Comparison of ENCODE assay signal across 8 cellular contexts in the genomic region with DNA sequence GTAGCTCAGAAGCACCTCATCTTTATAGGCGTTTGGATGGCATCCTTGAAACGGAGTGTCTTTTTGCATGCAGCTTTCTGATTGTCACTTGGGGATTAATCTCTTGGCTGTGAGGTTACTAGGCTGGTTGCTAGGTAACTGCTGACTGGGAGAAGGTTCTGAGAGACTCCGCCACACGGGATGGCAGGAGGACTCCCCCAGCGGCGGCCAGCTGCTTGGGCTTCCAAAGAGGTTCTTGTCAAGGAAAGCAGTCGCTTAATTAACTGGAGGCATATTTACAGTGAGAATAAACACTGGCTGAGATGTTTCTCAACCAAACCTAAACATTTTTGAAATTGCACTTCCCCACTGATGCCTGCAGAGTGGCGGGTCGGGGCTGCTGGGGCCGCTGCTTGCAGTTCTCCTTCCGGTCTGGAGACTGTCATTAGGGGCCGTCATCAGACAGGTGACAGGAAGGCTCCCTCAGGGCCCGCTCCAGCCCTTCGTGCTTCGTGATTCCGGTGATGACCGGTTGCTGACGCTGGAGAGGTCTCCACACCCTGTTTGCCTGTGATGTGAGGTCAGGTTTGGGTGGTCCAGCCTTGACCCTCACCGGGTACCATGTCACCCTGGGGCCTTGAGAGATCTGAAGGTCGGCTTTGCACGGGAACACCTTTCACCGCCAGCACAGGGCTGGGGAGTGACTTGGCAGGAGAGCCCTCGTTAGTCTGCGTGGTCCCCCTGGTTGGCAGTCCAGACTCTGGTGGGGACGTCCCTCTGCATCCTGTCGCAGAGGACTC. TPM values are rescaled to one million over a fixed set of nuclear protein-coding genes. Genes with fewer than 3 reads are reported as not detected.
DNase-seq lines count a peak whose midpoint lies in the region; ATAC-seq and TF ChIP-seq lines count a peak whose summit lies in the region.

No MANE protein-coding gene starts in this region.

- no peaks in the 10 kb centered on the region for H3K36me3 ChIP-seq in Peyer's patch

- no peak for TF ChIP-seq POLR2A in Peyer's patch (IDR thresholded peaks at IDR 0.05)

- H3K4me1 ChIP-seq in Peyer's patch: no peaks in the 10 kb centered on the region

- no peak for TF ChIP-seq CTCF in Peyer's patch (IDR thresholded peaks at IDR 0.05)

- peak overlapping the region in 1 of 4 donors; percentile 30 for H3K27ac ChIP-seq in Peyer's patch

- intact Hi-C loops in sciatic nerve (cut with DNase I): no loop called here

- peak; percentile 80 for ATAC-seq in sciatic nerve

- H3K4me3 ChIP-seq in Peyer's patch: no peak overlapping the region

- H3K9me3 ChIP-seq in Peyer's patch: no peaks in the 10 kb centered on the region

- DNase-seq in NCI-H2227 (lab: John Stamatoyannopoulos, UW; ENCODE audit: unreplicated experiment) (peak; percentile 73), NCI-H2227 treated with DMSO at 0.1 percent for 48 hours (lab: John Stamatoyannopoulos, UW) (no peak), KBM-7 (peak; percentile 16), cerebellar cortex (ENCODE audit: low spot score) (peak; percentile 42), sciatic nerve (ENCODE audit: low spot score) (no peak), dedifferentiated amniotic fluid mesenchymal stem cell (ENCODE audit: extremely low spot score) (no peak), Peyer's patch (no peak), ureter (ENCODE audit: low spot score) (no peak)

- no peaks in the 10 kb centered on the region for H3K27me3 ChIP-seq in Peyer's patch

- in situ Hi-C loops in KBM-7 (cut with MboI; ENCODE audit: low pct_unique_long_range_greater_than_20kb, low sequenced_read_pairs): no loop called here

RNA-seq across cellular contexts. Expression of gene NSG1, which starts 9.1 kb away (rescaled TPM):
- total RNA-seq in sciatic nerve (12.2 TPM), Peyer's patch (10 to 100 TPM in 1 of 4 donors, 1 to 10 TPM in 3; 2.0 to 13.2 (median 3.7) TPM), ureter (28.3 TPM)

Comparison
In these comparisons a context has a peak if more than half of its experiments do, and no peak if none do; other contexts are left out.
1. DNase-seq: peak in NCI-H2227 (single experiment), KBM-7 (single experiment) and cerebellar cortex (single experiment); none in NCI-H2227 treated with DMSO at 0.1 percent for 48 hours (single experiment), sciatic nerve (single experiment), dedifferentiated amniotic fluid mesenchymal stem cell (single experiment), Peyer's patch (0 of 3) and ureter (single experiment).